20 cellular contexts compared by ENCODE assay signal in the genomic region with DNA sequence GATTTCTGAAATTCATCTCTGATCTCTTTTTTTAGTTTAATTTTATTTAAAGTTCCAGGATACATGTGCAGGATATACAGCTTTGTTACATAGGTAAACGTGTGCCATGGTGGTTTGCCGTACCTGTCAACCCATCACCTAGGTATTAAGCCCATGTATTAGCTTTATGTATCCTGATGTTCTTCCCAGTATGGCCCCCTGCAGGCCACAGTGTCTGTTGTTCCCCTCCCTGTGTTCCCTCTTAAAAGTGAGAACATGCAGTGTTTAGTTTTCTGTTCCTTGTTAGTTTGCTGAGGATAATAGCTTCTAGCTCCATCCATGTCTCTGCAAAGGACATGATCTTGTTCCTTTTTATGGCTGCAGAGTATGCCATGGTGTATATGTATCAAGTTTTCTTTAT.
"Had no signal": no experiment of that assay in that cellular context is flagged by ENCODE, and none has a peak within 500 bp of the region (broad histone marks: within the 10 kb centered on the region; RNA-seq: fewer than 3 reads in every experiment).

No MANE protein-coding gene starts in this region.

- H3K27ac ChIP-seq: breast epithelium, neural progenitor cell, right atrium auricular region, suprapubic skin, vagina had no signal

- H3K4me2 ChIP-seq: neural progenitor cell had no signal

- H3K27me3 ChIP-seq: breast epithelium, heart right ventricle, neural progenitor cell, right atrium auricular region, suprapubic skin, vagina had no signal

- H3K9ac ChIP-seq: neural progenitor cell had no signal

- H3K9me3 ChIP-seq: breast epithelium, right atrium auricular region, suprapubic skin, vagina had no signal

- H3K4me3 ChIP-seq: breast epithelium, heart right ventricle, neural progenitor cell, right atrium auricular region, suprapubic skin, vagina had no signal

- ATAC-seq: heart right ventricle; left ventricle myocardium superior; naive thymus-derived CD4-positive, alpha-beta T cell; stimulated activated naive CD8-positive, alpha-beta T cell treated with anti-CD3 and anti-CD28 coated beads, Interleukin-15, amount 100 ng/mL, for 72 hours had no signal

- DNase-seq: activated CD4-positive, alpha-beta T cell treated with anti-CD3 and anti-CD28 coated beads, Interleukin-2, amount 10 ng/mL, durations not matched to agents 24 days and 14 days; activated CD8-positive, alpha-beta memory T cell treated with anti-CD3 and anti-CD28 coated beads, Interleukin-2, amount 50 U/mL, for 4 hours; activated effector memory CD4-positive, alpha-beta T cell treated with anti-CD3 and anti-CD28 coated beads, Interleukin-2, amount 50 U/mL, for 16 hours; activated naive CD4-positive, alpha-beta T cell treated with anti-CD3 and anti-CD28 coated beads, Interleukin-2, amount 50 U/mL, for 16 hours; activated T-cell treated with anti-CD3 and anti-CD28 coated beads, Interleukin-2, amount 50 U/mL, for 48 hours; aorta; effector CD8-positive, alpha-beta T cell; heart right ventricle; left ventricle myocardium superior; naive thymus-derived CD4-positive, alpha-beta T cell; stimulated activated CD4-positive, alpha-beta T cell treated with anti-CD3 and anti-CD28 coated beads, Interleukin-2, amount 100 ng/mL, for 24 hours; stimulated activated naive CD8-positive, alpha-beta T cell treated with anti-CD3 and anti-CD28 coated beads, Interleukin-15, amount 100 ng/mL, for 72 hours; T-helper 1 cell; T1000; trophoblast cell had no signal

- H3K36me3 ChIP-seq: breast epithelium, neural progenitor cell, right atrium auricular region, vagina had no signal

- H3K4me1 ChIP-seq: breast epithelium, neural progenitor cell, vagina had no signal

- H2AFZ ChIP-seq: neural progenitor cell had no signal
